Comparison of ENCODE assay signal across 9 cellular contexts in genomic region chr13:111165611-111166010, GRCh38. TPM values are rescaled to one million over a fixed set of nuclear protein-coding genes. Genes with fewer than 3 reads are reported as not detected.
DNase-seq lines count a peak whose midpoint lies in the region; ATAC-seq, FAIRE-seq and TF ChIP-seq lines count a peak whose summit lies in the region.
"Had no signal": no experiment of that assay in that cellular context is flagged by ENCODE, and none has a peak within 500 bp of the region (broad histone marks: within the 10 kb centered on the region; RNA-seq: fewer than 3 reads in every experiment).

No MANE protein-coding gene starts in this region.

- H3K4me1 ChIP-seq in gastrocnemius medialis (peaks cover 75 to 80% of the 10 kb centered on the region in 2 donors), pancreas (peaks cover 8 to 13% (median 12%) of the 10 kb centered on the region in 3 donors)

- H3K27ac ChIP-seq in gastrocnemius medialis, result peak overlapping the region; percentile 85 to 93 (median 90)
- no peak overlapping the region for H3K27ac ChIP-seq in pancreas

- no peak for TF ChIP-seq POLR2A in gastrocnemius medialis (IDR thresholded peaks at IDR 0.05)

- no peak for FAIRE-seq in pancreas (lab: Jason Lieb, UNC)

- 96% methylated on average over 4 of the region's 4 CpGs for WGBS in pancreas, 2 donors

- no peak for DNase-seq in gastrocnemius medialis
- no peak for DNase-seq in amygdala (lab: John Stamatoyannopoulos, UW)
- no peak for DNase-seq in pancreas
- no peak for DNase-seq in NCI-H226
- DNase-seq: central memory CD4-positive, alpha-beta T cell; foreskin fibroblast had no signal

- TF ChIP-seq CTCF in gastrocnemius medialis (IDR thresholded peaks at IDR 0.05 in 4 of 5, conservative IDR thresholded peaks at IDR 0.05 in 1 of 5), result no peak
- no peak for TF ChIP-seq CTCF in pancreas (IDR thresholded peaks at IDR 0.05)

- peak overlapping the region in 1 of 4 donors; percentile 12 for H3K4me3 ChIP-seq in gastrocnemius medialis
- H3K4me3 ChIP-seq in pancreas, result no peak overlapping the region

- intact Hi-C loops in gastrocnemius medialis (cut with DNase I; ENCODE audit: low total_unique reads), result no loop called here
- intact Hi-C loops in pancreas (cut with DNase I), result no loop called here

- ATAC-seq in GM18858 (IDR thresholded peaks at IDR 0.05; ENCODE audit: unreplicated experiment), result peak; percentile 41
- peak; percentile 64 for ATAC-seq in GM21619 (IDR thresholded peaks at IDR 0.05; ENCODE audit: unreplicated experiment)
- peak; percentile 52 for ATAC-seq in HG03354 (IDR thresholded peaks at IDR 0.05; ENCODE audit: poor library complexity, severe bottlenecking, unreplicated experiment)
- peak; percentile 14 to 34 for ATAC-seq in gastrocnemius medialis
- no peak for ATAC-seq in pancreas

- no peaks in the 10 kb centered on the region for H3K27me3 ChIP-seq in gastrocnemius medialis
- no peaks in the 10 kb centered on the region for H3K27me3 ChIP-seq in pancreas

- H3K36me3 ChIP-seq in gastrocnemius medialis (no peaks in the 10 kb centered on the region), pancreas (no peaks in the 10 kb centered on the region)

- in situ Hi-C loops in gastrocnemius medialis (cut with MboI; ENCODE audit: low sequenced_read_pairs in 4 of 4), result loop anchor here in 1 of 4 donors (10.0 kb wide), 1 partner anchor 49 kb away; no protein-coding TSS in a partner anchor

- H3K9me3 ChIP-seq in gastrocnemius medialis (no peaks in the 10 kb centered on the region), pancreas (no peaks in the 10 kb centered on the region)

RNA-seq across cellular contexts. Expression of gene ARHGEF7, which starts 50.5 kb away (rescaled TPM):
- total RNA-seq in gastrocnemius medialis (10 to 100 TPM; 24.5 to 56.9 (median 31.3) TPM), pancreas (10 to 100 TPM; 13.4 to 37.7 (median 20.3) TPM)
- 10 to 100 TPM; 23.3 to 30.0 TPM for polyA plus RNA-seq in pancreas

Comparison
In these comparisons a context has a peak if more than half of its experiments do, and no peak if none do; other contexts are left out.
1. ATAC-seq: peak in GM18858 (single experiment), GM21619 (single experiment), HG03354 (single experiment) and gastrocnemius medialis (2 of 2); none in pancreas (0 of 4).
2. H3K27ac ChIP-seq: peak in gastrocnemius medialis (4 of 4); none in pancreas (0 of 4).